In the genomic region with DNA sequence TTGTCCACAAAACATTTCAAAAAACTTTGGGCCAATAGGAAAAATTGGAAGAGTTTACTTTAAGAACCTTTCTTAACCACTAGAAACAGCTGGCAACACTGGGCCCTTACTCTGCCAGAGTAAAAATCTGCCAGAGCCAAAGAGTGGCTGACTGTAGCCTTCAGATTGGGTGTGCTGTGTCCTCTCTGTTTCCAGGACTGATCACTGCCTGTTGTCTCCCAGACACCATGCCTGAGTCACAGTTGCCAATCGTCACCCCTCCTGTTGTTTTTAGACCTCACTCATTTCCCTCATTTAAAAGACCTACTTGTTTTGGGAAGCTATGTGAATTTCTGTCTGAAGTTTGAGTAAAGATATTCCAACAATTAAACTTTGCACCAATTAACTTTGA, we compare ENCODE assay signal across 14 cellular contexts.
DNase-seq lines count a peak whose midpoint lies in the region; TF ChIP-seq lines count a peak whose summit lies in the region.
"Had no signal": no experiment of that assay in that cellular context is flagged by ENCODE, and none has a peak within 500 bp of the region (broad histone marks: within the 10 kb centered on the region; RNA-seq: fewer than 3 reads in every experiment).

No MANE protein-coding gene starts in this region.

- no peaks in the 10 kb centered on the region for H3K36me3 Mint-ChIP-seq in nephron progenitor cell (ENCODE audit: low read depth)
- H3K36me3 Mint-ChIP-seq: activated naive CD8-positive, alpha-beta T cell treated with anti-CD3 and anti-CD28 coated beads, Interleukin-2, amount 10 ng/mL, durations not matched to agents 7 days and 5 days had no signal

- DNase-seq in GM03348 (ENCODE audit: low spot score) (peak; percentile 36), SJCRH30 (peak; percentile 30 to 35), fibroblast of the aortic adventitia (ENCODE audit: low read depth) (peak; percentile 19), nephron progenitor cell (no peak), Karpas-422 (no peak), cerebellum (ENCODE audit: low spot score) (no peak), ascending aorta (ENCODE audit: low spot score in 2 of 2) (no peak), testis (no peak)
- DNase-seq: activated naive CD8-positive, alpha-beta T cell treated with anti-CD3 and anti-CD28 coated beads, Interleukin-2, amount 10 ng/mL, durations not matched to agents 7 days and 5 days; NCI-H345; stimulated activated CD4-positive, alpha-beta T cell treated with anti-CD3 and anti-CD28 coated beads, Interleukin-4, amount 100 ng/mL, for 24 hours; stimulated activated naive CD4-positive, alpha-beta T cell treated with Interleukin-2 at 50 U/mL for 16 hours had no signal

- no peaks in the 10 kb centered on the region for H3K9me3 Mint-ChIP-seq in nephron progenitor cell
- H3K9me3 Mint-ChIP-seq: activated naive CD8-positive, alpha-beta T cell treated with anti-CD3 and anti-CD28 coated beads, Interleukin-2, amount 10 ng/mL, durations not matched to agents 7 days and 5 days had no signal

- no peaks in the 10 kb centered on the region for H3K27me3 Mint-ChIP-seq in nephron progenitor cell (ENCODE audit: low read depth, poor library complexity)
- H3K27me3 Mint-ChIP-seq: activated naive CD8-positive, alpha-beta T cell treated with anti-CD3 and anti-CD28 coated beads, Interleukin-2, amount 10 ng/mL, durations not matched to agents 7 days and 5 days had no signal

- intact Hi-C loops in ascending aorta (cut with DNase I) (no loop called here), testis (cut with DNase I; ENCODE audit: low total_unique reads) (no loop called here)

- no peak for TF ChIP-seq CTCF in fibroblast of the aortic adventitia (IDR thresholded peaks at IDR 0.05; ENCODE audit: insufficient read depth, low read length)
- TF ChIP-seq CTCF in nephron progenitor cell (IDR thresholded peaks at IDR 0.05) = no peak
- TF ChIP-seq CTCF in ascending aorta (IDR thresholded peaks at IDR 0.05) = no peak
- no peak for TF ChIP-seq CTCF in testis (IDR thresholded peaks at IDR 0.05)

- no peaks in the 10 kb centered on the region for H4K20me1 ChIP-seq in Karpas-422 (ENCODE audit: insufficient read depth, low read depth, low read length)

- H3K4me3 Mint-ChIP-seq in nephron progenitor cell = no peak overlapping the region
- H3K4me3 Mint-ChIP-seq: activated naive CD8-positive, alpha-beta T cell treated with anti-CD3 and anti-CD28 coated beads, Interleukin-2, amount 10 ng/mL, durations not matched to agents 7 days and 5 days had no signal

- no peak overlapping the region for H3K9ac ChIP-seq in Karpas-422 (ENCODE audit: low read length)
- H3K9ac ChIP-seq: parathyroid adenoma had no signal

- TF ChIP-seq POLR2A in testis (IDR thresholded peaks at IDR 0.05) = no peak

- H3K27ac ChIP-seq in SJCRH30 (peak overlapping the region; percentile 35), Karpas-422 (ENCODE audit: low read length) (no peak overlapping the region), ascending aorta (no peak overlapping the region), testis (no peak overlapping the region)
- H3K27ac ChIP-seq: hepatocyte, parathyroid adenoma had no signal

- WGBS in testis, 2 donors = 63% methylated on average over 1 of the region's 1 CpG

- H3K4me2 ChIP-seq in Karpas-422 (ENCODE audit: low read depth, low read length, poor library complexity, severe bottlenecking) = no peak overlapping the region
- H3K4me2 ChIP-seq: hepatocyte had no signal

- H3K4me3 ChIP-seq in SJCRH30 (no peak overlapping the region), fibroblast of the aortic adventitia (ENCODE audit: low read depth, low read length) (no peak overlapping the region), Karpas-422 (ENCODE audit: low read length) (no peak overlapping the region), ascending aorta (no peak overlapping the region), testis (no peak overlapping the region)
- H3K4me3 ChIP-seq: hepatocyte had no signal

- H3K4me1 ChIP-seq in SJCRH30 = peaks cover 14% of the 10 kb centered on the region
- H3K4me1 ChIP-seq in Karpas-422 (ENCODE audit: low read length) = no peaks in the 10 kb centered on the region
- H3K4me1 ChIP-seq in ascending aorta = peaks cover 0 to 3% of the 10 kb centered on the region in 2 donors
- H3K4me1 ChIP-seq in testis = no peaks in the 10 kb centered on the region
- H3K4me1 ChIP-seq: parathyroid adenoma had no signal

- H2AFZ ChIP-seq in Karpas-422 (ENCODE audit: low read length) = no peak overlapping the region
- H2AFZ ChIP-seq: hepatocyte, parathyroid adenoma had no signal

- 0 out of 2 replicates have a peak, but pooled peaks cover 2% of the 10 kb centered on the region for H3K9me2 ChIP-seq in Karpas-422 (replicated peaks; ENCODE audit: insufficient read depth, low read length)

- H3K9me3 ChIP-seq in SJCRH30 (replicated peaks) (no peaks in the 10 kb centered on the region), Karpas-422 (ENCODE audit: low read length) (no peaks in the 10 kb centered on the region), ascending aorta (no peaks in the 10 kb centered on the region), testis (no peaks in the 10 kb centered on the region)

- H3K4me1 Mint-ChIP-seq in nephron progenitor cell = peaks cover 4% of the 10 kb centered on the region
- H3K4me1 Mint-ChIP-seq: activated naive CD8-positive, alpha-beta T cell treated with anti-CD3 and anti-CD28 coated beads, Interleukin-2, amount 10 ng/mL, durations not matched to agents 7 days and 5 days had no signal

- H3K79me2 ChIP-seq in Karpas-422 (ENCODE audit: low read length) = no peaks in the 10 kb centered on the region
- H3K79me2 ChIP-seq: hepatocyte, parathyroid adenoma had no signal

- H3K27ac Mint-ChIP-seq in nephron progenitor cell = peak overlapping the region; percentile 90
- H3K27ac Mint-ChIP-seq: activated naive CD8-positive, alpha-beta T cell treated with anti-CD3 and anti-CD28 coated beads, Interleukin-2, amount 10 ng/mL, durations not matched to agents 7 days and 5 days had no signal

- no peaks in the 10 kb centered on the region for H3K27me3 ChIP-seq in SJCRH30
- no peaks in the 10 kb centered on the region for H3K27me3 ChIP-seq in Karpas-422 (ENCODE audit: low read length)
- H3K27me3 ChIP-seq in ascending aorta = no peaks in the 10 kb centered on the region
- no peaks in the 10 kb centered on the region for H3K27me3 ChIP-seq in testis
- H3K27me3 ChIP-seq: hepatocyte had no signal

- H3K36me3 ChIP-seq in SJCRH30 (no peaks in the 10 kb centered on the region), Karpas-422 (ENCODE audit: insufficient read depth, low read length) (no peaks in the 10 kb centered on the region), ascending aorta (no peaks in the 10 kb centered on the region), testis (ENCODE audit: low read depth, missing control alignments) (no peaks in the 10 kb centered on the region)

Comparison
In these comparisons a context has a peak if more than half of its experiments do, and no peak if none do; other contexts are left out.
1. DNase-seq: peak in GM03348 (single experiment), SJCRH30 (2 of 2) and fibroblast of the aortic adventitia (single experiment); none in nephron progenitor cell (single experiment), Karpas-422 (single experiment), cerebellum (single experiment), ascending aorta (0 of 2) and testis (single experiment).